30 cellular contexts compared by ENCODE assay signal in genomic region chr6:77445214-77445613, GRCh38. TPM values are rescaled to one million over a fixed set of nuclear protein-coding genes. Genes with fewer than 3 reads are reported as not detected.
"Had no signal": no experiment of that assay in that cellular context is flagged by ENCODE, and none has a peak within 500 bp of the region (broad histone marks: within the 10 kb centered on the region; RNA-seq: fewer than 3 reads in every experiment).

No MANE protein-coding gene starts in this region.

- H3K27me3 ChIP-seq: stomach, suprapubic skin, testis, thyroid gland, tibial artery, tibial nerve, transverse colon, upper lobe of left lung, upper lobe of right lung, uterus, vagina had no signal

- H3K36me3 ChIP-seq: stomach, suprapubic skin, thoracic aorta, thyroid gland, tibial artery, tibial nerve, transverse colon, upper lobe of left lung, upper lobe of right lung, uterus, vagina had no signal

- H3K27ac Mint-ChIP-seq: stimulated activated effector memory CD8-positive, alpha-beta T cell treated with anti-CD3 and anti-CD28 coated beads, Interleukin-12 subunit alpha, Interleukin-12 subunit beta, amount 100 ng/mL, for 72 hours; stimulated activated memory B cell treated with anti-CD40 and anti-IgM and Interleukin-4, amounts not matched to agents 10 μg/mL and 1 μg/mL and 100 μg/mL, for 72 hours; stimulated activated naive B cell treated with anti-CD40 and anti-IgM and Interleukin-4, amounts not matched to agents 10 μg/mL and 1 μg/mL and 100 μg/mL, for 72 hours; stimulated activated naive CD8-positive, alpha-beta T cell treated with anti-CD3 and anti-CD28 coated beads, Interleukin-15, amount 100 ng/mL, for 72 hours; stimulated activated naive CD8-positive, alpha-beta T cell treated with anti-CD3 and anti-CD28 coated beads, Interleukin-15, Interleukin-2, amounts not matched to agents 100 ng/mL and 50 ng/mL, for 24 hours; type B pancreatic cell had no signal

- H3K4me1 Mint-ChIP-seq: stimulated activated effector memory CD8-positive, alpha-beta T cell treated with anti-CD3 and anti-CD28 coated beads, Interleukin-12 subunit alpha, Interleukin-12 subunit beta, amount 100 ng/mL, for 72 hours; stimulated activated memory B cell treated with anti-CD40 and anti-IgM and Interleukin-4, amounts not matched to agents 10 μg/mL and 1 μg/mL and 100 μg/mL, for 72 hours; stimulated activated naive B cell treated with anti-CD40 and anti-IgM and Interleukin-4, amounts not matched to agents 10 μg/mL and 1 μg/mL and 100 μg/mL, for 72 hours; stimulated activated naive CD8-positive, alpha-beta T cell treated with anti-CD3 and anti-CD28 coated beads, Interleukin-15, amount 100 ng/mL, for 72 hours had no signal

- H3K9me3 ChIP-seq: suprapubic skin, testis, thoracic aorta, thyroid gland, transverse colon, upper lobe of left lung, upper lobe of right lung, uterus, vagina had no signal

- FAIRE-seq: urothelium cell line had no signal

- H3K27ac ChIP-seq: stomach, suprapubic skin, testis, thoracic aorta, thyroid gland, tibial artery, tibial nerve, transverse colon, upper lobe of left lung, upper lobe of right lung, uterus, vagina had no signal

- H3K27me3 Mint-ChIP-seq: stimulated activated memory B cell treated with anti-CD40 and anti-IgM and Interleukin-4, amounts not matched to agents 10 μg/mL and 1 μg/mL and 100 μg/mL, for 72 hours; stimulated activated naive B cell treated with anti-CD40 and anti-IgM and Interleukin-4, amounts not matched to agents 10 μg/mL and 1 μg/mL and 100 μg/mL, for 72 hours; stimulated activated naive CD8-positive, alpha-beta T cell treated with anti-CD3 and anti-CD28 coated beads, Interleukin-15, amount 100 ng/mL, for 72 hours; stimulated activated naive CD8-positive, alpha-beta T cell treated with anti-CD3 and anti-CD28 coated beads, Interleukin-15, Interleukin-2, amounts not matched to agents 100 ng/mL and 50 ng/mL, for 24 hours; type B pancreatic cell had no signal

- DNase-seq: stimulated activated CD4-positive, alpha-beta T cell treated with anti-CD3 and anti-CD28 coated beads, Interleukin-2, amount 100 ng/mL, for 48 hours; stimulated activated CD4-positive, alpha-beta T cell treated with anti-CD3 and anti-CD28 coated beads, Interleukin-4, amount 100 ng/mL, for 1 hour; stimulated activated CD4-positive, alpha-beta T cell treated with anti-CD3 and anti-CD28 coated beads, Interleukin-4, amount 100 ng/mL, for 24 hours; stimulated activated CD4-positive, alpha-beta T cell treated with anti-CD3 and anti-CD28 coated beads, Interleukin-4, amount 100 ng/mL, for 4 hours; stimulated activated CD8-positive, alpha-beta memory T cell treated with anti-CD3 and anti-CD28 coated beads, Interleukin-4, amount 100 ng/mL, for 48 hours; stimulated activated naive B cell treated with anti-CD40 and anti-IgM and Interleukin-4, amounts not matched to agents 10 μg/mL and 1 μg/mL and 100 μg/mL, for 72 hours; stimulated activated naive CD4-positive, alpha-beta T cell; stimulated activated naive CD4-positive, alpha-beta T cell treated with Interleukin-2 at 50 U/mL for 16 hours; stimulated activated naive CD8-positive, alpha-beta T cell treated with anti-CD3 and anti-CD28 coated beads, Interleukin-15, amount 100 ng/mL, for 72 hours; stimulated activated naive CD8-positive, alpha-beta T cell treated with anti-CD3 and anti-CD28 coated beads, Interleukin-15, Interleukin-2, amounts not matched to agents 100 U/mL and 50 U/mL, for 24 hours; stomach; substantia nigra; testis; thyroid gland; tibial artery; transverse colon; trophoblast cell; upper lobe of left lung; upper lobe of right lung; uterus had no signal

- H3K4me3 Mint-ChIP-seq: stimulated activated effector memory CD8-positive, alpha-beta T cell treated with anti-CD3 and anti-CD28 coated beads, Interleukin-12 subunit alpha, Interleukin-12 subunit beta, amount 100 ng/mL, for 72 hours; stimulated activated memory B cell treated with anti-CD40 and anti-IgM and Interleukin-4, amounts not matched to agents 10 μg/mL and 1 μg/mL and 100 μg/mL, for 72 hours; stimulated activated naive B cell treated with anti-CD40 and anti-IgM and Interleukin-4, amounts not matched to agents 10 μg/mL and 1 μg/mL and 100 μg/mL, for 72 hours; stimulated activated naive CD8-positive, alpha-beta T cell treated with anti-CD3 and anti-CD28 coated beads, Interleukin-15, amount 100 ng/mL, for 72 hours; stimulated activated naive CD8-positive, alpha-beta T cell treated with anti-CD3 and anti-CD28 coated beads, Interleukin-15, Interleukin-2, amounts not matched to agents 100 ng/mL and 50 ng/mL, for 24 hours; type B pancreatic cell had no signal

- ATAC-seq: stimulated activated effector memory CD8-positive, alpha-beta T cell treated with anti-CD3 and anti-CD28 coated beads, Interleukin-12 subunit alpha, Interleukin-12 subunit beta, amount 100 ng/mL, for 72 hours; stimulated activated memory B cell treated with anti-CD40 and anti-IgM and Interleukin-4, amounts not matched to agents 10 μg/mL and 1 μg/mL and 100 μg/mL, for 72 hours; stimulated activated naive B cell treated with anti-CD40 and anti-IgM and Interleukin-4, amounts not matched to agents 10 μg/mL and 1 μg/mL and 100 μg/mL, for 72 hours; stimulated activated naive CD8-positive, alpha-beta T cell treated with anti-CD3 and anti-CD28 coated beads, Interleukin-15, amount 100 ng/mL, for 72 hours; stimulated activated naive CD8-positive, alpha-beta T cell treated with anti-CD3 and anti-CD28 coated beads, Interleukin-15, Interleukin-2, amounts not matched to agents 100 U/mL and 50 U/mL, for 24 hours; upper lobe of right lung had no signal

- H3K4me1 ChIP-seq: stomach, suprapubic skin, testis, thyroid gland, tibial nerve, transverse colon, upper lobe of left lung, upper lobe of right lung, uterus, vagina had no signal

- H3K36me3 Mint-ChIP-seq: stimulated activated effector memory CD8-positive, alpha-beta T cell treated with anti-CD3 and anti-CD28 coated beads, Interleukin-12 subunit alpha, Interleukin-12 subunit beta, amount 100 ng/mL, for 72 hours; stimulated activated memory B cell treated with anti-CD40 and anti-IgM and Interleukin-4, amounts not matched to agents 10 μg/mL and 1 μg/mL and 100 μg/mL, for 72 hours; stimulated activated naive B cell treated with anti-CD40 and anti-IgM and Interleukin-4, amounts not matched to agents 10 μg/mL and 1 μg/mL and 100 μg/mL, for 72 hours; type B pancreatic cell had no signal

- H3K4me3 ChIP-seq: stomach, suprapubic skin, testis, thoracic aorta, thyroid gland, tibial artery, tibial nerve, transverse colon, upper lobe of left lung, upper lobe of right lung, uterus, vagina had no signal

- H3K9me3 Mint-ChIP-seq: stimulated activated memory B cell treated with anti-CD40 and anti-IgM and Interleukin-4, amounts not matched to agents 10 μg/mL and 1 μg/mL and 100 μg/mL, for 72 hours; stimulated activated naive B cell treated with anti-CD40 and anti-IgM and Interleukin-4, amounts not matched to agents 10 μg/mL and 1 μg/mL and 100 μg/mL, for 72 hours; stimulated activated naive CD8-positive, alpha-beta T cell treated with anti-CD3 and anti-CD28 coated beads, Interleukin-15, amount 100 ng/mL, for 72 hours; stimulated activated naive CD8-positive, alpha-beta T cell treated with anti-CD3 and anti-CD28 coated beads, Interleukin-15, Interleukin-2, amounts not matched to agents 100 ng/mL and 50 ng/mL, for 24 hours; type B pancreatic cell had no signal

RNA-seq across cellular contexts. Expression of gene HTR1B, which starts 18.1 kb away (rescaled TPM):
- total RNA-seq: subcutaneous adipose tissue, transverse colon, vagina had no signal
